In genomic region chr12:6289906-6290305, GRCh38 we compare ENCODE assay signal across 12 cellular contexts. TPM values are rescaled to one million over a fixed set of nuclear protein-coding genes. Genes with fewer than 3 reads are reported as not detected.
"Had no signal": no experiment of that assay in that cellular context is flagged by ENCODE, and none has a peak within 500 bp of the region (broad histone marks: within the 10 kb centered on the region; RNA-seq: fewer than 3 reads in every experiment).

No MANE protein-coding gene starts in this region.

RNA-seq across cellular contexts. Expression of gene PLEKHG6, which starts 20.6 kb away (rescaled TPM):
- total RNA-seq: activated B cell treated with CpG ODN at 0.5 μM for 24 hours; activated CD4-positive, alpha-beta memory T cell treated with anti-CD3 and anti-CD28 coated beads for 36 hours; activated CD4-positive, alpha-beta memory T cell treated with anti-CD3 and anti-CD28 coated beads, Interleukin-2, amount 10 ng/mL, durations not matched to agents 7 days and 5 days; activated CD4-positive, alpha-beta T cell treated with anti-CD3 and anti-CD28 coated beads for 36 hours; activated CD4-positive, alpha-beta T cell treated with anti-CD3 and anti-CD28 coated beads, Interleukin-2, amount 10 ng/mL, durations not matched to agents 24 days and 14 days; activated CD4-positive, alpha-beta T cell treated with anti-CD3 and anti-CD28 coated beads, Interleukin-2, amount 10 ng/mL, durations not matched to agents 7 days and 5 days; activated CD8-positive, alpha-beta memory T cell treated with anti-CD3 and anti-CD28 coated beads for 36 hours; activated CD8-positive, alpha-beta memory T cell treated with anti-CD3 and anti-CD28 coated beads, Interleukin-2, amount 10 ng/mL, durations not matched to agents 7 days and 5 days; activated CD8-positive, alpha-beta T cell treated with anti-CD3 and anti-CD28 coated beads for 36 hours; T-helper 1 cell treated with Interleukin-12 subunit alpha and Interleukin-12 subunit beta and Interleukin-4 antibody, amounts not matched to agents 30 ng/mL and 1 ng/mL, for 36 hours; T-helper 17 cell; T-helper 2 cell treated with Interferon-gamma antibody and Interleukin-4, amounts not matched to agents 100 ng/mL and 5 ng/mL, for 36 hours had no signal

RNA-seq across cellular contexts. Expression of gene TNFRSF1A, which starts 52.0 kb away (rescaled TPM):
- total RNA-seq: activated B cell treated with CpG ODN at 0.5 μM for 24 hours had no signal
